32 cellular contexts compared by ENCODE assay signal in the genomic region with DNA sequence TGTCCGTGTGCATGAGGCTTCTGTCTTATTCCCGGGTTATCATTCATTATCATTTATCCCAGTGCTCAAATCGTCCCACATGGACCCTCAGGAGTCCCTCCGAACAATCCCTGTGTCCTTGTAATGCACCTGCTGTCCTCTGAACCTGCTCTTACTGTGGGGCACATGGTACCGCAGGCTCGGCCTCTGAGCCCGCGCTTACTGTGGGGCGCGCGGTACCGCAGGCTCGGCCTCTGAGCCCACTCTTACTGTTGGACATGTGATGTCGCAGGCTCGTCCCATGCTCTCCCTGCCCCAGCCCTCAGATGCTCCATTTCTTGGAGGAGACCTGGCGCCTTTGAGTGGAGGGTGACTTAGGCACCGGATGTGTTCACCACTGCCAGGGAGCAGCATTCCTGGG.
"Had no signal": no experiment of that assay in that cellular context is flagged by ENCODE, and none has a peak within 500 bp of the region (broad histone marks: within the 10 kb centered on the region; RNA-seq: fewer than 3 reads in every experiment).

No MANE protein-coding gene starts in this region.

- H3K4me3 Mint-ChIP-seq: activated CD4-positive, alpha-beta T cell treated with anti-CD3 and anti-CD28 coated beads, Interleukin-2, amount 10 ng/mL, durations not matched to agents 24 days and 14 days; activated CD8-positive, alpha-beta T cell treated with anti-CD3 and anti-CD28 coated beads for 36 hours; activated naive CD8-positive, alpha-beta T cell treated with anti-CD3 and anti-CD28 coated beads for 36 hours; activated T-cell treated with anti-CD3 and anti-CD28 coated beads, Interleukin-2, amount 50 U/mL, for 72 hours; activated T-helper 17 cell treated with anti-CD3 and anti-CD28 coated beads, Interleukin-2, amount 50 U/mL, for 72 hours; central memory CD8-positive, alpha-beta T cell had no signal

- H3K4me1 Mint-ChIP-seq: activated CD4-positive, alpha-beta T cell treated with anti-CD3 and anti-CD28 coated beads, Interleukin-2, amount 10 ng/mL, durations not matched to agents 24 days and 14 days had no signal

- H3K27ac Mint-ChIP-seq: activated CD4-positive, alpha-beta T cell treated with anti-CD3 and anti-CD28 coated beads, Interleukin-2, amount 10 ng/mL, durations not matched to agents 24 days and 14 days; activated CD8-positive, alpha-beta T cell treated with anti-CD3 and anti-CD28 coated beads for 36 hours; activated naive CD8-positive, alpha-beta T cell treated with anti-CD3 and anti-CD28 coated beads for 36 hours; activated T-cell treated with anti-CD3 and anti-CD28 coated beads, Interleukin-2, amount 50 U/mL, for 72 hours; activated T-helper 17 cell treated with anti-CD3 and anti-CD28 coated beads, Interleukin-2, amount 50 U/mL, for 72 hours had no signal

- H3K27ac ChIP-seq: brain microvascular endothelial cell, Peyer's patch, WERI-Rb-1 had no signal

- H3K27me3 Mint-ChIP-seq: activated CD4-positive, alpha-beta T cell treated with anti-CD3 and anti-CD28 coated beads, Interleukin-2, amount 10 ng/mL, durations not matched to agents 24 days and 14 days; activated CD8-positive, alpha-beta T cell treated with anti-CD3 and anti-CD28 coated beads for 36 hours; activated naive CD8-positive, alpha-beta T cell treated with anti-CD3 and anti-CD28 coated beads for 36 hours; activated T-helper 17 cell treated with anti-CD3 and anti-CD28 coated beads, Interleukin-2, amount 50 U/mL, for 72 hours; central memory CD8-positive, alpha-beta T cell had no signal

- H3K9me3 ChIP-seq: Peyer's patch had no signal

- H3K27me3 ChIP-seq: brain microvascular endothelial cell, Peyer's patch had no signal

- DNase-seq: activated CD4-positive, alpha-beta T cell treated with anti-CD3 and anti-CD28 coated beads, Interleukin-2, amount 10 ng/mL, durations not matched to agents 24 days and 14 days; activated CD4-positive, alpha-beta T cell treated with anti-CD3 and anti-CD28 coated beads, Interleukin-2, amount 50 U/mL, for 4 hours; activated CD8-positive, alpha-beta T cell treated with anti-CD3 and anti-CD28 coated beads for 36 hours; activated effector memory CD4-positive, alpha-beta T cell treated with anti-CD3 and anti-CD28 coated beads, Interleukin-2, amount 50 U/mL, for 16 hours; activated naive CD4-positive, alpha-beta T cell; activated naive CD4-positive, alpha-beta T cell treated with anti-CD3 and anti-CD28 coated beads, Interleukin-2, amount 50 U/mL, for 16 hours; activated naive CD8-positive, alpha-beta T cell treated with anti-CD3 and anti-CD28 coated beads for 36 hours; activated T-cell treated with anti-CD3 and anti-CD28 coated beads, Interleukin-2, amount 50 U/mL, for 1 hour; activated T-cell treated with anti-CD3 and anti-CD28 coated beads, Interleukin-2, amount 50 U/mL, for 72 hours; amniotic stem cell; aorta; brain microvascular endothelial cell; Karpas-422; NCI-H1048; NCI-H1105 treated with DMSO at 0.1 percent for 48 hours; NCI-H1436; NCI-H1694 treated with DMSO at 0.1 percent for 48 hours; NCI-H2029; NCI-H2107; NCI-H2171; NCI-H510A; NCI-H526; NCI-H748 treated with DMSO at 0.1 percent for 48 hours; NK-92 treated with Interleukin-12 subunit alpha and Interleukin-12 subunit beta, amount 100 ng/mL, for 24 hours; PC-3; Peyer's patch; RPMI8226; SIG-M5; T1000; WERI-Rb-1 had no signal

- H3K4me1 ChIP-seq: Peyer's patch had no signal

- H3K9me3 Mint-ChIP-seq: activated CD4-positive, alpha-beta T cell treated with anti-CD3 and anti-CD28 coated beads, Interleukin-2, amount 10 ng/mL, durations not matched to agents 24 days and 14 days; activated CD8-positive, alpha-beta T cell treated with anti-CD3 and anti-CD28 coated beads for 36 hours; activated naive CD8-positive, alpha-beta T cell treated with anti-CD3 and anti-CD28 coated beads for 36 hours; activated T-cell treated with anti-CD3 and anti-CD28 coated beads, Interleukin-2, amount 50 U/mL, for 72 hours; activated T-helper 17 cell treated with anti-CD3 and anti-CD28 coated beads, Interleukin-2, amount 50 U/mL, for 72 hours; central memory CD8-positive, alpha-beta T cell had no signal

- H3K4me3 ChIP-seq: Peyer's patch had no signal

- ATAC-seq: activated CD8-positive, alpha-beta T cell treated with anti-CD3 and anti-CD28 coated beads for 36 hours; activated T-cell treated with anti-CD3 and anti-CD28 coated beads, Interleukin-2, amount 50 U/mL, for 72 hours; activated T-helper 17 cell treated with anti-CD3 and anti-CD28 coated beads, Interleukin-2, amount 50 U/mL, for 72 hours; PC-3 had no signal
